8 cellular contexts compared by ENCODE assay signal in genomic region chr11:46120711-46121327, GRCh38. TPM values are rescaled to one million over a fixed set of nuclear protein-coding genes. Genes with fewer than 3 reads are reported as not detected.
DNase-seq lines count a peak whose midpoint lies in the region; ATAC-seq and TF ChIP-seq lines count a peak whose summit lies in the region.

No MANE protein-coding gene starts in this region.

- H3K27ac Mint-ChIP-seq in T-helper 2 cell treated with Interferon-gamma antibody and Interleukin-4, amounts not matched to agents 5 μg/mL and 100 μg/mL, for 36 hours = peak overlapping the region; percentile 94
- H3K27ac Mint-ChIP-seq in stimulated activated memory B cell treated with anti-CD40 and anti-IgM and Interleukin-4, amounts not matched to agents 10 μg/mL and 1 μg/mL and 100 μg/mL, for 72 hours = peak overlapping the region; percentile 93

- no peaks in the 10 kb centered on the region for H3K27me3 Mint-ChIP-seq in T-helper 2 cell treated with Interferon-gamma antibody and Interleukin-4, amounts not matched to agents 5 μg/mL and 100 μg/mL, for 36 hours (ENCODE audit: low read depth)
- no peaks in the 10 kb centered on the region for H3K27me3 Mint-ChIP-seq in stimulated activated memory B cell treated with anti-CD40 and anti-IgM and Interleukin-4, amounts not matched to agents 10 μg/mL and 1 μg/mL and 100 μg/mL, for 72 hours

- H3K9me3 Mint-ChIP-seq in T-helper 2 cell treated with Interferon-gamma antibody and Interleukin-4, amounts not matched to agents 5 μg/mL and 100 μg/mL, for 36 hours = no peaks in the 10 kb centered on the region
- H3K9me3 Mint-ChIP-seq in stimulated activated memory B cell treated with anti-CD40 and anti-IgM and Interleukin-4, amounts not matched to agents 10 μg/mL and 1 μg/mL and 100 μg/mL, for 72 hours = no peaks in the 10 kb centered on the region

- H3K9me3 ChIP-seq in BLaER1 = no peaks in the 10 kb centered on the region
- no peaks in the 10 kb centered on the region for H3K9me3 ChIP-seq in colonic mucosa
- no peaks in the 10 kb centered on the region for H3K9me3 ChIP-seq in right lobe of liver

- H3K27me3 ChIP-seq in BLaER1 (no peaks in the 10 kb centered on the region), colonic mucosa (no peaks in the 10 kb centered on the region), right lobe of liver (no peaks in the 10 kb centered on the region)

- TF ChIP-seq CTCF in colonic mucosa (IDR thresholded peaks at IDR 0.05) (no peak), right lobe of liver (IDR thresholded peaks at IDR 0.05) (no peak)

- H3K27ac ChIP-seq in BLaER1 = peak overlapping the region; percentile 79
- peak overlapping the region; percentile 96 for H3K27ac ChIP-seq in colonic mucosa
- peak overlapping the region; percentile 79 to 93 (median 83) for H3K27ac ChIP-seq in right lobe of liver

- ATAC-seq in GM21717 (IDR thresholded peaks at IDR 0.05; ENCODE audit: unreplicated experiment) (peak; percentile 12), right lobe of liver (peak; percentile 60 to 74 (median 66)), HG03097 (IDR thresholded peaks at IDR 0.05; ENCODE audit: low FRiP score, unreplicated experiment) (no peak)
- ATAC-seq in stimulated activated memory B cell treated with anti-CD40 and anti-IgM and Interleukin-4, amounts not matched to agents 10 μg/mL and 1 μg/mL and 100 μg/mL, for 72 hours = peak; percentile 18

- peaks cover 30% of the 10 kb centered on the region for H4K20me1 ChIP-seq in BLaER1

- intact Hi-C loops in colonic mucosa (cut with DNase I) = loop anchor here (10.0 kb wide), 1 partner anchor 114 kb away; no protein-coding TSS in a partner anchor
- intact Hi-C loops in right lobe of liver (cut with DNase I) = no loop called here

- peaks cover 8% of the 10 kb centered on the region for H3K36me3 Mint-ChIP-seq in T-helper 2 cell treated with Interferon-gamma antibody and Interleukin-4, amounts not matched to agents 5 μg/mL and 100 μg/mL, for 36 hours (ENCODE audit: low read depth)
- no peaks in the 10 kb centered on the region for H3K36me3 Mint-ChIP-seq in stimulated activated memory B cell treated with anti-CD40 and anti-IgM and Interleukin-4, amounts not matched to agents 10 μg/mL and 1 μg/mL and 100 μg/mL, for 72 hours

- peak; percentile 0 for TF ChIP-seq POLR2A in right lobe of liver (IDR thresholded peaks at IDR 0.05)

- H3K9ac ChIP-seq in BLaER1 (peak overlapping the region; percentile 79), colonic mucosa (ENCODE audit: low read depth in 2 of 2, low read length in 2 of 2) (peak overlapping the region; percentile 88 to 91)

- H3K36me3 ChIP-seq in BLaER1 (no peaks in the 10 kb centered on the region), colonic mucosa (no peaks in the 10 kb centered on the region), right lobe of liver (no peaks in the 10 kb centered on the region)

- H3K4me1 Mint-ChIP-seq in T-helper 2 cell treated with Interferon-gamma antibody and Interleukin-4, amounts not matched to agents 5 μg/mL and 100 μg/mL, for 36 hours (ENCODE audit: low read depth) = peaks cover 42% of the 10 kb centered on the region
- peaks cover 36% of the 10 kb centered on the region for H3K4me1 Mint-ChIP-seq in stimulated activated memory B cell treated with anti-CD40 and anti-IgM and Interleukin-4, amounts not matched to agents 10 μg/mL and 1 μg/mL and 100 μg/mL, for 72 hours

- DNase-seq in NCI-H146 (lab: John Stamatoyannopoulos, UW) = peak; percentile 74
- DNase-seq in T-helper 2 cell treated with Interferon-gamma antibody and Interleukin-4, amounts not matched to agents 5 μg/mL and 100 μg/mL, for 36 hours (ENCODE audit: low spot score) = peak; percentile 34
- DNase-seq in colonic mucosa = peak; percentile 58
- DNase-seq in right lobe of liver = peak; percentile 29 to 60 (median 56)

- 0% methylated on average over 4 of the region's 5 CpGs for WGBS in right lobe of liver (ENCODE audit: insufficient coverage, low coverage, low lambda C conversion rate, missing lambda C conversion rate)

- H3K4me2 ChIP-seq in BLaER1 = peak overlapping the region; percentile 91

- peaks cover 44% of the 10 kb centered on the region for H3K4me1 ChIP-seq in BLaER1
- no peaks in the 10 kb centered on the region for H3K4me1 ChIP-seq in colonic mucosa
- peaks cover 0 to 15% (median 0%) of the 10 kb centered on the region in 4 donors for H3K4me1 ChIP-seq in right lobe of liver

- H3K4me3 Mint-ChIP-seq in T-helper 2 cell treated with Interferon-gamma antibody and Interleukin-4, amounts not matched to agents 5 μg/mL and 100 μg/mL, for 36 hours = peak overlapping the region; percentile 91
- peak overlapping the region; percentile 96 for H3K4me3 Mint-ChIP-seq in stimulated activated memory B cell treated with anti-CD40 and anti-IgM and Interleukin-4, amounts not matched to agents 10 μg/mL and 1 μg/mL and 100 μg/mL, for 72 hours

- H3K4me3 ChIP-seq in BLaER1 (peak overlapping the region; percentile 87), colonic mucosa (peak overlapping the region; percentile 64), right lobe of liver (peak overlapping the region; percentile 50 to 79 (median 68))

RNA-seq across cellular contexts. Expression of gene PHF21A, which starts 0.4 kb away (rescaled TPM):
- total RNA-seq in colonic mucosa = 10 to 100 TPM; 17.0 to 19.1 TPM
- total RNA-seq in right lobe of liver = 10 to 100 TPM in 5 of 6 experiments, 1 to 10 TPM in 1; 9.2 to 17.1 (median 10.4) TPM
